In genomic region chr1:2554621-2555387, GRCh38 we compare ENCODE assay signal across 8 cellular contexts. TPM values are rescaled to one million over a fixed set of nuclear protein-coding genes. Genes with fewer than 3 reads are reported as not detected.
DNase-seq lines count a peak whose midpoint lies in the region; ATAC-seq and TF ChIP-seq lines count a peak whose summit lies in the region.

No MANE protein-coding gene starts in this region.

- intact Hi-C loops in left ventricle myocardium superior (cut with micrococcal nuclease) = no loop called here

- ATAC-seq in left ventricle myocardium superior (peak; percentile 4), GM19467 (IDR thresholded peaks at IDR 0.05; ENCODE audit: unreplicated experiment) (no peak), GM18498 (IDR thresholded peaks at IDR 0.05; ENCODE audit: unreplicated experiment) (no peak)

- DNase-seq in AG09319 (ENCODE audit: extremely low read depth, low read depth) = no peak
- DNase-seq in HK-2 (ENCODE audit: unreplicated experiment) = peak; percentile 34
- DNase-seq in activated CD8-positive, alpha-beta memory T cell treated with anti-CD3 and anti-CD28 coated beads, Interleukin-2, amount 50 U/mL, for 48 hours = peak; percentile 74
- DNase-seq in left ventricle myocardium superior = peak; percentile 58
- peak; percentile 46 to 53 for DNase-seq in stimulated activated CD4-positive, alpha-beta T cell treated with anti-CD3 and anti-CD28 coated beads, Interleukin-4, amount 100 ng/mL, for 4 hours
- DNase-seq in DMS79 (lab: John Stamatoyannopoulos, UW) = no peak

- TF ChIP-seq CTCF in AG09319 (IDR thresholded peaks at IDR 0.05; ENCODE audit: low read depth, low read length) = peak; percentile 14

RNA-seq across cellular contexts. Expression of gene TNFRSF14, which starts 1.4 kb away (rescaled TPM):
- total RNA-seq in left ventricle myocardium superior = 16.0 TPM

RNA-seq across cellular contexts. Expression of gene HES5, which starts 24.7 kb away (rescaled TPM):
- total RNA-seq in left ventricle myocardium superior = 1.7 TPM

RNA-seq across cellular contexts. Expression of gene PANK4, which starts 28.4 kb away (rescaled TPM):
- total RNA-seq in left ventricle myocardium superior = 50.2 TPM

RNA-seq across cellular contexts. Expression of gene PRXL2B, which starts 31.8 kb away (rescaled TPM):
- total RNA-seq in left ventricle myocardium superior = 11.2 TPM

Comparison
In these comparisons a context has a peak if more than half of its experiments do, and no peak if none do; other contexts are left out.
1. DNase-seq: peak in HK-2 (single experiment), activated CD8-positive, alpha-beta memory T cell treated with anti-CD3 and anti-CD28 coated beads, Interleukin-2, amount 50 U/mL, for 48 hours (single experiment), left ventricle myocardium superior (single experiment) and stimulated activated CD4-positive, alpha-beta T cell treated with anti-CD3 and anti-CD28 coated beads, Interleukin-4, amount 100 ng/mL, for 4 hours (2 of 2); none in AG09319 (single experiment) and DMS79 (single experiment).